ENCODE assay signal across 1 cellular context in the genomic region with DNA sequence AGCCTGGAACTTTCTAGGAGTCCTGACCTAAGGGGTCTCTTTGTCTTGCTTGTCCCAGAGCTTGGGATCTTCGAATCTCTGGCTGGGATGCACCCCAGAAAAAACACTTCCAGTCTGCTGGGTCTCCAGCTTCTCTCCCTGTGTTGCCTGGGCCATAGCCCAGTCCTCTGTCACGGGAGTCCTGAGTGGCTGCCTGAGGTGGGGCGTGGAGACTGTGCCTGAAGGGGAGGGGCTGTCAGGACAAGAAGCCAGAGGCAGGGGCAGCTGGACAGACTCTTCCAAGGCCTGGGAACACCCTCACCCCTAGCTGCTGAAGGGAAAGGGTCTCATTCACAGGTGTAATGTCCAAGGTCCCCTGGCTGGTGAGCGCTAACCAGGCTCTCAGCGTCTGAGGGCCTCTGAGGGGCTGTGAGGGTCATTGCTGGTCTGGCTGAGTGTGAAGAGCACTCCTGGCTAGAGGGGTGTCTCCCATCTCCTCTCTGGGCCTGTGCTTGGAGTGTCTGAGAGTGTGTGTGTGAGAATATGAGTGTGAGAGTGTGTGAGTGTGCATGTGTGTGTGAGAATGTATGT.
TF ChIP-seq lines count a peak whose summit lies in the region.

No MANE protein-coding gene starts in this region.

TF ChIP-seq in HepG2, 621 proteins besides CTCF, POLR2A, EP300 and RAD21 (continued from another document):
- TF ChIP-seq, protein P1, sequence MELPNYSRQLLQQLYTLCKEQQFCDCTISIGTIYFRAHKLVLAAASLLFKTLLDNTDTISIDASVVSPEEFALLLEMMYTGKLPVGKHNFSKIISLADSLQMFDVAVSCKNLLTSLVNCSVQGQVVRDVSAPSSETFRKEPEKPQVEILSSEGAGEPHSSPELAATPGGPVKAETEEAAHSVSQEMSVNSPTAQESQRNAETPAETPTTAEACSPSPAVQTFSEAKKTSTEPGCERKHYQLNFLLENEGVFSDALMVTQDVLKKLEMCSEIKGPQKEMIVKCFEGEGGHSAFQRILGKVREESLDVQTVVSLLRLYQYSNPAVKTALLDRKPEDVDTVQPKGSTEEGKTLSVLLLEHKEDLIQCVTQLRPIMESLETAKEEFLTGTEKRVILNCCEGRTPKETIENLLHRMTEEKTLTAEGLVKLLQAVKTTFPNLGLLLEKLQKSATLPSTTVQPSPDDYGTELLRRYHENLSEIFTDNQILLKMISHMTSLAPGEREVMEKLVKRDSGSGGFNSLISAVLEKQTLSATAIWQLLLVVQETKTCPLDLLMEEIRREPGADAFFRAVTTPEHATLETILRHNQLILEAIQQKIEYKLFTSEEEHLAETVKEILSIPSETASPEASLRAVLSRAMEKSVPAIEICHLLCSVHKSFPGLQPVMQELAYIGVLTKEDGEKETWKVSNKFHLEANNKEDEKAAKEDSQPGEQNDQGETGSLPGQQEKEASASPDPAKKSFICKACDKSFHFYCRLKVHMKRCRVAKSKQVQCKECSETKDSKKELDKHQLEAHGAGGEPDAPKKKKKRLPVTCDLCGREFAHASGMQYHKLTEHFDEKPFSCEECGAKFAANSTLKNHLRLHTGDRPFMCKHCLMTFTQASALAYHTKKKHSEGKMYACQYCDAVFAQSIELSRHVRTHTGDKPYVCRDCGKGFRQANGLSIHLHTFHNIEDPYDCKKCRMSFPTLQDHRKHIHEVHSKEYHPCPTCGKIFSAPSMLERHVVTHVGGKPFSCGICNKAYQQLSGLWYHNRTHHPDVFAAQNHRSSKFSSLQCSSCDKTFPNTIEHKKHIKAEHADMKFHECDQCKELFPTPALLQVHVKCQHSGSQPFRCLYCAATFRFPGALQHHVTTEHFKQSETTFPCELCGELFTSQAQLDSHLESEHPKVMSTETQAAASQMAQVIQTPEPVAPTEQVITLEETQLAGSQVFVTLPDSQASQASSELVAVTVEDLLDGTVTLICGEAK (IDR thresholded peaks at IDR 0.05), result 0 out of 2 replicates have a peak, but pooled peaks have one; percentile 6
- TF ChIP-seq, protein P1 (CRISPR knock-in tag; IDR thresholded peaks at IDR 0.05), result no peak
